ENCODE assay signal across 15 cellular contexts in the genomic region with DNA sequence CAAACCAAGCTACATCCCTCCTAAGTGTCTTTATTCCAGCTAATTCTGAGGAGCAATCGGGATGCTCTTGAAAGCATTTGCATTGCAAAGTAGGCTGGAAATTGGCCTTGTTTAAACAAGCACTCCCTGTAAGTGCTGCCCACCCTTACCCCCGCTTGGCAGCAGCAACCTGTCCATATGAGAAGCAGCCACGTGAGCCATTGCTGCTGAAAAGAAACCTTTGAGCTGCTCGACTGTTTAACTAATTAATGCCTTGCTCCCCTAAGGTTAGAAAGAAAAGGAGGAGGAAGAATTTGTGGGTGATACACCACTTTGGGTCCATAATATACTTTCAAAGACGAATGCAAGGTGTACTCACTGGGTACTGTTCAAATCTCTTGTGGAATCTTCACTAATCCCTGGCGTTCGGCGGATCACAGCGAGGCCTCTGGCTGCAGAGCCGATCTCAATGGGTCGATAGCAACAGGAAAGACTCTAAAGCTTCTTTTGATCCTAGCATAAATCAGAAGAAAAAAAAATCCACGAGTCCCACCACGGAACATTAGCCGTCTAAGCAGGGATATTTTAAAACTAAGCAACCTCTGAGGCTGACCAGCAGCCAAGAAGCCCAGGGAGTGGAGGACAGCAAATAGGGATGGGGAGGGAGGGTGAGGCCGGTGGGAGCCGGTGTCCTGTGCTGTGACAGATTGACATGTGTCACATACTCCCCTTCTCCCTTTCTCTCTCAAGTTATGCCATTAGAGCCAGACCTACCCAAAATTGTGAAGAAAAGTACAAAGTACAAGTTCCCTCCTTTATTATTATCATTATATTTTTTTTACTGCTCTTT. TPM values are rescaled to one million over a fixed set of nuclear protein-coding genes. Genes with fewer than 3 reads are reported as not detected.
A peak's percentile ranks its signal among the peaks of the same experiment; 100 is the strongest.
DNase-seq lines count a peak whose midpoint lies in the region; ATAC-seq, FAIRE-seq and TF ChIP-seq lines count a peak whose summit lies in the region.
"Had no signal": no experiment of that assay in that cellular context is flagged by ENCODE, and none has a peak within 500 bp of the region (broad histone marks: within the 10 kb centered on the region; RNA-seq: fewer than 3 reads in every experiment).

No MANE protein-coding gene starts in this region.

- H3K4me2 ChIP-seq in H1 (ENCODE audit: insufficient read depth in 1 of 2, low read depth in 2 of 2, low read length in 2 of 2), result peak overlapping the region; percentile 20 to 58

- no peaks in the 10 kb centered on the region for H3K23me2 ChIP-seq in H1 (ENCODE audit: low read depth, low read length)

- no peak overlapping the region for H2BK12ac ChIP-seq in H1 (ENCODE audit: low read depth, low read length)

- FAIRE-seq in H1 (lab: Jason Lieb, UNC), result peak; percentile 82

- no peaks in the 10 kb centered on the region for H3K9me3 ChIP-seq in H1 (ENCODE audit: insufficient read depth in 2 of 2, low read depth in 1 of 2, low read length in 1 of 2)
- H3K9me3 ChIP-seq: right atrium auricular region had no signal

- no peak overlapping the region for H3K18ac ChIP-seq in H1 (ENCODE audit: extremely low read depth, low read length)

- no peak overlapping the region for H3K4ac ChIP-seq in H1 (replicated peaks; ENCODE audit: insufficient read length, low read depth, low read length)

- H4K91ac ChIP-seq in H1 (replicated peaks; ENCODE audit: insufficient read length, low read length), result no peak overlapping the region

- peak overlapping the region in 2 of 3 experiments; percentile 3 to 20 for H3K4me3 Mint-ChIP-seq in nephron
- no peak overlapping the region for H3K4me3 Mint-ChIP-seq in HFFc6
- H3K4me3 Mint-ChIP-seq: activated CD4-positive, alpha-beta memory T cell treated with anti-CD3 and anti-CD28 coated beads, Interleukin-2, amount 10 ng/mL, durations not matched to agents 7 days and 5 days; activated naive CD4-positive, alpha-beta T cell treated with anti-CD3 and anti-CD28 coated beads, Interleukin-2, amount 50 U/mL, for 24 hours had no signal

- no peak overlapping the region for H3K9ac ChIP-seq in H1 (replicated peaks in 1 of 4; ENCODE audit: extremely low read depth in 1 of 4, low read depth in 3 of 4, low read length in 3 of 4)

- POLR2A ChIA-PET in H1 (lab: Charles Lee; ENCODE audit: partially characterized antibody), result interaction anchor here (0.7 to 1.0 kb wide), 2 partner anchors 16 to 23 kb away, joined by 3 read pairs; no protein-coding TSS in a partner anchor

- no peak for ATAC-seq in HG02588 (IDR thresholded peaks at IDR 0.05; ENCODE audit: unreplicated experiment)

- H3K14ac ChIP-seq in H1 (ENCODE audit: insufficient read length), result no peak overlapping the region

- peak; percentile 12 for DNase-seq in G401 (ENCODE audit: low spot score)
- peak; percentile 59 for DNase-seq in NCI-H2029 treated with DMSO at 0.1 percent for 48 hours (lab: John Stamatoyannopoulos, UW)
- no peak for DNase-seq in H1 (ENCODE audit: low read depth in 1 of 2, low spot score in 2 of 2)
- DNase-seq in SK-N-DZ (ENCODE audit: low spot score), result no peak
- DNase-seq in HFFc6, result no peak
- DNase-seq in stimulated activated CD4-positive, alpha-beta T cell treated with anti-CD3 and anti-CD28 coated beads, Interleukin-2, amount 100 ng/mL, for 48 hours, result no peak
- DNase-seq: activated CD4-positive, alpha-beta memory T cell treated with anti-CD3 and anti-CD28 coated beads, Interleukin-2, amount 10 ng/mL, durations not matched to agents 7 days and 5 days; cerebellar nuclear complex; MV-4-11; T-helper 2 cell had no signal

- no peaks in the 10 kb centered on the region for H3K79me2 ChIP-seq in H1 (ENCODE audit: control insufficient read depth in 1 of 2, insufficient read depth in 2 of 2, low read length in 2 of 2)

- no peak overlapping the region for H2AFZ ChIP-seq in H1 (ENCODE audit: low read length)

- H4K20me1 ChIP-seq in H1 (replicated peaks in 1 of 2; ENCODE audit: control insufficient read depth in 1 of 2, insufficient read depth in 2 of 2, low read length in 2 of 2), result peaks cover 0 to 2% of the 10 kb centered on the region in 2 experiments

- H3K4me3 ChIP-seq in H1 (ENCODE audit: extremely low read depth in 1 of 4, insufficient read depth in 2 of 4, low read depth in 3 of 4, low read length in 4 of 4), result peak overlapping the region in 2 of 4 experiments; percentile 3 to 35; a peak in 4 of 8 replicates
- H3K4me3 ChIP-seq: right atrium auricular region had no signal

- CTCF ChIA-PET in H1 (lab: Charles Lee; ENCODE audit: partially characterized antibody), result interaction anchor here (0.9 to 18.2 kb wide), 6 partner anchors 11 to 168 kb away, joined by 3 to 264 read pairs (median 34); no protein-coding TSS in a partner anchor

- H3K9me3 Mint-ChIP-seq in nephron, result no peaks in the 10 kb centered on the region
- H3K9me3 Mint-ChIP-seq in HFFc6, result no peaks in the 10 kb centered on the region
- H3K9me3 Mint-ChIP-seq: activated CD4-positive, alpha-beta memory T cell treated with anti-CD3 and anti-CD28 coated beads, Interleukin-2, amount 10 ng/mL, durations not matched to agents 7 days and 5 days; activated naive CD4-positive, alpha-beta T cell treated with anti-CD3 and anti-CD28 coated beads, Interleukin-2, amount 50 U/mL, for 24 hours had no signal

- H3K27me3 ChIP-seq in H1 (replicated peaks in 1 of 4; ENCODE audit: control insufficient read depth in 3 of 4, extremely low read depth in 1 of 4, insufficient read depth in 3 of 4, low read length in 3 of 4), result peaks cover 30 to 71% (median 64%) of the 10 kb centered on the region in 4 experiments
- H3K27me3 ChIP-seq: right atrium auricular region had no signal

- H3K27ac Mint-ChIP-seq in nephron (peak overlapping the region; percentile 28 to 32 (median 29)), HFFc6 (no peak overlapping the region)
- H3K27ac Mint-ChIP-seq: activated CD4-positive, alpha-beta memory T cell treated with anti-CD3 and anti-CD28 coated beads, Interleukin-2, amount 10 ng/mL, durations not matched to agents 7 days and 5 days; activated naive CD4-positive, alpha-beta T cell treated with anti-CD3 and anti-CD28 coated beads, Interleukin-2, amount 50 U/mL, for 24 hours had no signal

- H3K27ac ChIP-seq in H1 (ENCODE audit: low read depth, low read length), result no peak overlapping the region
- H3K27ac ChIP-seq: C4-2B, right atrium auricular region had no signal

- H3K36me3 ChIP-seq in H1 (ENCODE audit: control insufficient read depth in 2 of 4, insufficient read depth in 4 of 4, low read length in 3 of 4), result no peaks in the 10 kb centered on the region
- H3K36me3 ChIP-seq: right atrium auricular region had no signal

- no peak for TF ChIP-seq EP300 in H1 (IDR thresholded peaks at IDR 0.05; ENCODE audit: borderline replicate concordance in 1 of 2, low read depth in 2 of 2, low read length in 2 of 2)

- H2BK5ac ChIP-seq in H1 (ENCODE audit: low read depth, low read length), result no peak overlapping the region

- no peak overlapping the region for H2BK120ac ChIP-seq in H1 (replicated peaks; ENCODE audit: low read depth, low read length)

- H4K8ac ChIP-seq in H1 (ENCODE audit: extremely low read depth, insufficient read depth, low read length), result no peak overlapping the region

- TF ChIP-seq POLR2A in H1 (IDR thresholded peaks at IDR 0.05; ENCODE audit: control extremely low read depth in 1 of 2, low read depth in 2 of 2, low read length in 2 of 2), result no peak

- peaks cover 3 to 13% (median 10%) of the 10 kb centered on the region in 4 experiments; a peak in 5 of 7 replicates for H3K4me1 ChIP-seq in H1 (replicated peaks in 1 of 4; ENCODE audit: control insufficient read depth in 3 of 4, insufficient read depth in 4 of 4, low read length in 3 of 4)
- H3K4me1 ChIP-seq: right atrium auricular region had no signal

- H3K4me1 Mint-ChIP-seq in nephron (peaks cover 16% of the 10 kb centered on the region), HFFc6 (ENCODE audit: low read depth) (peaks cover under 1% of the 10 kb centered on the region; the same call in 1 of the 2 replicates)
- H3K4me1 Mint-ChIP-seq: activated CD4-positive, alpha-beta memory T cell treated with anti-CD3 and anti-CD28 coated beads, Interleukin-2, amount 10 ng/mL, durations not matched to agents 7 days and 5 days; activated naive CD4-positive, alpha-beta T cell treated with anti-CD3 and anti-CD28 coated beads, Interleukin-2, amount 50 U/mL, for 24 hours had no signal

- WGBS in H1 (ENCODE audit: extremely low coverage in 1 of 2, insufficient coverage in 1 of 2, insufficient read length in 1 of 2, insufficient replicate concordance in 2 of 2, low coverage in 1 of 2, low lambda C conversion rate in 2 of 2, missing lambda C conversion rate in 1 of 2), 2 experiments, result 43% methylated on average over 16 of the region's 16 CpGs; no CpG with 5 or more reads in 1 of the 2 experiments

- H2AK5ac ChIP-seq in H1 (ENCODE audit: low read depth, low read length), result no peak overlapping the region

- H4K5ac ChIP-seq in H1 (ENCODE audit: insufficient read length, low read depth, low read length), result no peak overlapping the region

- H2BK20ac ChIP-seq in H1 (ENCODE audit: low read length), result no peak overlapping the region

- H2BK15ac ChIP-seq in H1 (ENCODE audit: low read length), result no peak overlapping the region

- H3K27me3 Mint-ChIP-seq in nephron (ENCODE audit: low read depth) (peaks cover 12% of the 10 kb centered on the region), HFFc6 (ENCODE audit: insufficient read depth) (peaks cover 41% of the 10 kb centered on the region)

- TF ChIP-seq CTCF in H1 (IDR thresholded peaks at IDR 0.05; ENCODE audit: control extremely low read depth in 1 of 3, insufficient read depth in 1 of 3, low read depth in 1 of 3, low read length in 3 of 3) (no peak), nephron (IDR thresholded peaks at IDR 0.05; ENCODE audit: unreplicated experiment in 3 of 3) (no peak), HFFc6 (IDR thresholded peaks at IDR 0.05) (no peak)

- H3K36me3 Mint-ChIP-seq in nephron (ENCODE audit: low read depth) (no peaks in the 10 kb centered on the region), HFFc6 (ENCODE audit: low read depth) (no peaks in the 10 kb centered on the region)
- H3K36me3 Mint-ChIP-seq: activated naive CD4-positive, alpha-beta T cell treated with anti-CD3 and anti-CD28 coated beads, Interleukin-2, amount 50 U/mL, for 24 hours had no signal

- H3K56ac ChIP-seq in H1 (replicated peaks; ENCODE audit: insufficient read length, low read depth, low read length), result no peak overlapping the region

- in situ Hi-C loops in G401 (cut with HindIII; ENCODE audit: low sequenced_read_pairs), result loop anchor here (5.0 kb wide), 1 partner anchor 49 kb away; no protein-coding TSS in a partner anchor

- TF ChIP-seq RAD21 in H1 (IDR thresholded peaks at IDR 0.05 in 1 of 2, conservative IDR thresholded peaks at IDR 0.05 in 1 of 2; ENCODE audit: low read depth in 2 of 2, low read length in 2 of 2), result no peak

- no peak overlapping the region for H3K23ac ChIP-seq in H1 (ENCODE audit: insufficient read length)

- H3K79me1 ChIP-seq in H1 (ENCODE audit: low read depth, low read length), result no peaks in the 10 kb centered on the region

RNA-seq across cellular contexts. Expression of a gene that starts 37.2 kb away (rescaled TPM):
- total RNA-seq in G401 (2014; rRNA removed; shearing (Covaris generic)), result not detected in 2 replicates
- 7.4 and 8.0 TPM in 2 replicates for total RNA-seq in H1 (2021; fragmentation: NEBNext Ultra II Directional; extraction: Animal tissue kit (Norgen Biotek cat#: 25700))
- polyA plus RNA-seq in H1 (2011; rRNA removed), result 6.1 and 13.6 TPM in 2 replicates
- 7.5 TPM for polyA plus RNA-seq in H1 (2011; cell fraction: cytosol; rRNA removed)
- 2.3 TPM for polyA plus RNA-seq in H1 (2011; cell fraction: nucleus; rRNA removed)
- polyA plus RNA-seq in H1 (2012, experiment 1 of 2), result 6.9 to 10.7 TPM (median 9.8 TPM) in 4 replicates
- polyA plus RNA-seq in H1 (2012, experiment 2 of 2), result 15.1 TPM
- polyA plus RNA-seq in H1 (2013, experiment 1 of 2), result 25.1 TPM
- 29.6 TPM for polyA plus RNA-seq in H1 (2013, experiment 2 of 2)
- 2.4 and 2.6 TPM in 2 replicates for polyA minus RNA-seq in H1 (2011; rRNA and poly(A)+ RNA removed)
- polyA minus RNA-seq in H1 (2011; cell fraction: cytosol; rRNA and poly(A)+ RNA removed), result 3.0 TPM
- 3.3 TPM for polyA minus RNA-seq in H1 (2011; cell fraction: nucleus; rRNA and poly(A)+ RNA removed)
- polyA plus RNA-seq in SK-N-DZ (2014; cell fraction: cytosol; rRNA removed), result 15.9 and 26.8 TPM in 2 replicates
- polyA plus RNA-seq in SK-N-DZ (2014; cell fraction: nucleus; rRNA removed), result 5.1 and 10.7 TPM in 2 replicates
- total RNA-seq in HFFc6 (2021; fragmentation: NEBNext Ultra II Directional; extraction: Animal tissue kit (Norgen Biotek cat#: 25700)), result 10 to 100 TPM in 1 of 6 experiments, 1 to 10 TPM in 5; 5.0 to 11.4 (median 5.7) TPM

Comparison
In these comparisons a context has a peak if more than half of its experiments do, and no peak if none do; other contexts are left out.
1. DNase-seq: peak in G401 (single experiment) and NCI-H2029 treated with DMSO at 0.1 percent for 48 hours (single experiment); none in H1 (0 of 2), SK-N-DZ (single experiment), HFFc6 (single experiment) and stimulated activated CD4-positive, alpha-beta T cell treated with anti-CD3 and anti-CD28 coated beads, Interleukin-2, amount 100 ng/mL, for 48 hours (0 of 2).